8 cellular contexts compared by ENCODE assay signal in genomic region chr12:72017054-72017651, GRCh38.
DNase-seq lines count a peak whose midpoint lies in the region; ATAC-seq, FAIRE-seq and TF ChIP-seq lines count a peak whose summit lies in the region.

No MANE protein-coding gene starts in this region.

- peak; percentile 86 for FAIRE-seq in HTR-8/SVneo (lab: Jason Lieb, UNC)
- FAIRE-seq in endothelial cell of umbilical vein (lab: Jason Lieb, UNC) = peak; percentile 89

- no peak overlapping the region for H3K27ac ChIP-seq in endothelial cell of umbilical vein (ENCODE audit: insufficient read depth, low read depth, low read length)

- H3K9me3 ChIP-seq in endothelial cell of umbilical vein (replicated peaks; ENCODE audit: control insufficient read depth, insufficient read depth, low read length) = no peaks in the 10 kb centered on the region

- ATAC-seq in GM21528 (IDR thresholded peaks at IDR 0.05; ENCODE audit: low FRiP score, unreplicated experiment) = peak; percentile 99

- H2AFZ ChIP-seq in endothelial cell of umbilical vein (ENCODE audit: low read depth, low read length) = no peak overlapping the region

- POLR2A ChIA-PET in endothelial cell of umbilical vein (lab: Charles Lee) = no interaction called here

- TF ChIP-seq CTCF in endothelial cell of umbilical vein (IDR thresholded peaks at IDR 0.05; ENCODE audit: extremely low read depth in 1 of 2, insufficient read depth in 1 of 2, low read depth in 1 of 2, low read length in 2 of 2) = peak; percentile 53 to 73

- H3K4me1 ChIP-seq in endothelial cell of umbilical vein (ENCODE audit: control insufficient read depth, extremely low read depth, insufficient read depth, low read length) = no peaks in the 10 kb centered on the region

- intact Hi-C loops in endothelial cell of umbilical vein (cut with micrococcal nuclease) = no loop called here

- dilution Hi-C loops in endothelial cell of umbilical vein (cut with MboI; ENCODE audit: extremely low pct_ligation_motif_present, low sequenced_read_pairs) = no loop called here

- H3K79me2 ChIP-seq in endothelial cell of umbilical vein (ENCODE audit: control insufficient read depth, insufficient read depth, low read length) = no peaks in the 10 kb centered on the region

- no peak for TF ChIP-seq POLR2A in endothelial cell of umbilical vein (IDR thresholded peaks at IDR 0.05; ENCODE audit: low read depth, low read length)

- no TSS peak for BruUV-seq in endothelial cell of umbilical vein (replicated peaks; lab: Mats Ljungman, UMichigan)

- H3K9ac ChIP-seq in endothelial cell of umbilical vein (replicated peaks; ENCODE audit: extremely low read depth, insufficient read depth, low read length) = no peak overlapping the region

- no peaks in the 10 kb centered on the region for H4K20me1 ChIP-seq in endothelial cell of umbilical vein (replicated peaks; ENCODE audit: control insufficient read depth, extremely low read depth, insufficient read depth, low read length)

- peak; percentile 93 for DNase-seq in DMS53 treated with DMSO at 0.1 percent for 48 hours (lab: John Stamatoyannopoulos, UW; ENCODE audit: unreplicated experiment)
- peak; percentile 48 for DNase-seq in HTR-8/SVneo (ENCODE audit: insufficient read length, low spot score)
- peak; percentile 72 for DNase-seq in NOMO-1 treated with DMSO at 0.1 percent for 48 hours (lab: John Stamatoyannopoulos, UW; ENCODE audit: unreplicated experiment)
- DNase-seq in activated CD8-positive, alpha-beta memory T cell treated with anti-CD3 and anti-CD28 coated beads for 48 hours (ENCODE audit: low read depth in 2 of 3, low spot score in 2 of 3) = peak; percentile 24 to 48 (median 27)
- DNase-seq in endothelial cell of umbilical vein (ENCODE audit: low read depth, low spot score) = peak; percentile 82
- peak; percentile 71 for DNase-seq in myocyte (ENCODE audit: low read depth)
- DNase-seq in stimulated activated naive CD4-positive, alpha-beta T cell (lab: John Stamatoyannopoulos, UW) = peak in 5 of 6 experiments; percentile 10 to 58 (median 14)

- H3K4me3 ChIP-seq in endothelial cell of umbilical vein (replicated peaks in 1 of 3; ENCODE audit: insufficient read depth in 1 of 3, low read depth in 1 of 3, low read length in 3 of 3) = no peak overlapping the region

- no peak overlapping the region for H3K4me2 ChIP-seq in endothelial cell of umbilical vein (ENCODE audit: insufficient read depth, low read length)

- H3K36me3 ChIP-seq in endothelial cell of umbilical vein (ENCODE audit: control insufficient read depth in 2 of 2, extremely low read depth in 1 of 2, insufficient read depth in 2 of 2, low read length in 2 of 2) = no peaks in the 10 kb centered on the region

- CTCF ChIA-PET in endothelial cell of umbilical vein (lab: Charles Lee) = interaction anchor here (0.6 to 1.0 kb wide), 3 partner anchors 8 to 237 kb away, joined by 3 to 7 read pairs (median 3); no protein-coding TSS in a partner anchor

- no peaks in the 10 kb centered on the region for H3K9me1 ChIP-seq in endothelial cell of umbilical vein (replicated peaks; ENCODE audit: control insufficient read depth, extremely low read depth, insufficient read depth, low read length)

- no peaks in the 10 kb centered on the region for H3K27me3 ChIP-seq in endothelial cell of umbilical vein (ENCODE audit: control insufficient read depth in 2 of 2, insufficient read depth in 2 of 2, low read length in 2 of 2)

TF ChIP-seq in endothelial cell of umbilical vein, 7 proteins besides CTCF, POLR2A, EP300 and RAD21:
- no peak for TF ChIP-seq POLR2AphosphoS5 (IDR thresholded peaks at IDR 0.05; ENCODE audit: insufficient read depth, low read depth, low read length)
- TF ChIP-seq EZH2 (IDR thresholded peaks at IDR 0.05; ENCODE audit: borderline replicate concordance, low read depth, low read length, severe bottlenecking) = no peak
- TF ChIP-seq MAX (IDR thresholded peaks at IDR 0.05; ENCODE audit: insufficient read depth, insufficient read length) = no peak
- TF ChIP-seq FOS (IDR thresholded peaks at IDR 0.05; ENCODE audit: borderline replicate concordance, insufficient read depth, low read length) = no peak
- TF ChIP-seq MYC (IDR thresholded peaks at IDR 0.05; ENCODE audit: low read depth, low read length) = no peak

Comparison
In these comparisons a context has a peak if more than half of its experiments do, and no peak if none do; other contexts are left out.
1. DNase-seq: peak in every context shown above with its lines; median percentile 93 in DMS53 treated with DMSO at 0.1 percent for 48 hours; 82 in endothelial cell of umbilical vein; 72 in NOMO-1 treated with DMSO at 0.1 percent for 48 hours; 71 in myocyte; 48 in HTR-8/SVneo; 27 in activated CD8-positive, alpha-beta memory T cell treated with anti-CD3 and anti-CD28 coated beads for 48 hours; 14 in stimulated activated naive CD4-positive, alpha-beta T cell.